12 cellular contexts compared by ENCODE assay signal in the genomic region with DNA sequence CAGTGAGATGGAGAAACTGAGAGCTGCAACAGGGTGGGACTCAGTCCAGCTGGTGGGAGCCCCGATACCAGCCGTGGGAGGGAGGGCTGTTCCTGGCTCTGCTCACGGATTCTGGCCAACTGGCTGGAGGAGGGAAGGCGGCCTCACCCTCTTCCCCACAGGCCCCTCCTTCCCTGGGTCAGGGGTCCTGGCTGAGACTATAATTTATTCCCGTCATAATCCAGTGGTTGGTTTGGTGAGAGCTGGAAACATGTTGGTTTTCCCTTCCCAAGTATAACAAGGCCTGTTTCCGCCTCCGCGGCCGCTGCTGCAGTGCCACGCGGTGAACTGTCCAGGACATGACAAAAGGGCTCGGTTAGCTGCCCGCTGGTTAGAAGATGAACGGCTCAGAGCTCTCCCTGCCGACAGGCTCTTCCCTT. TPM values are rescaled to one million over a fixed set of nuclear protein-coding genes. Genes with fewer than 3 reads are reported as not detected.
DNase-seq lines count a peak whose midpoint lies in the region; ATAC-seq and TF ChIP-seq lines count a peak whose summit lies in the region.
"Had no signal": no experiment of that assay in that cellular context is flagged by ENCODE, and none has a peak within 500 bp of the region (broad histone marks: within the 10 kb centered on the region; RNA-seq: fewer than 3 reads in every experiment).

No MANE protein-coding gene starts in this region.

- peak; percentile 49 for DNase-seq in Right ventricle myocardium inferior (ENCODE audit: missing footprints)
- no peak for DNase-seq in cardiac septum (ENCODE audit: low spot score)
- DNase-seq in head of caudate nucleus = peak in 39 of 42 donors; percentile 49 to 89 (median 72)
- peak; percentile 82 for DNase-seq in pons (ENCODE audit: low spot score)
- DNase-seq in vagina (ENCODE audit: extremely low spot score in 2 of 2) = no peak
- no peak for DNase-seq in glomerular visceral epithelial cell (ENCODE audit: extremely low spot score)
- no peak for DNase-seq in effector CD4-positive, alpha-beta T cell
- no peak for DNase-seq in activated CD8-positive, alpha-beta T cell treated with anti-CD3 and anti-CD28 coated beads, Interleukin-2, amount 10 ng/mL, durations not matched to agents 7 days and 5 days
- DNase-seq: NCI-H1694, T-cell had no signal

- no peak for TF ChIP-seq POLR2A in vagina (IDR thresholded peaks at IDR 0.05)

- intact Hi-C loops in Right ventricle myocardium inferior (cut with DNase I) = no loop called here
- intact Hi-C loops in cardiac septum (cut with DNase I) = loop anchor here (5.0 kb wide), 1 partner anchor 107 kb away; no protein-coding TSS in a partner anchor
- intact Hi-C loops in head of caudate nucleus (cut with DNase I) = loop anchor here (5.0 kb wide), 1 partner anchor 112 kb away; a partner anchor contains a TSS
- intact Hi-C loops in vagina (cut with DNase I) = no loop called here

- ATAC-seq in Right ventricle myocardium inferior = no peak
- ATAC-seq in activated CD8-positive, alpha-beta T cell treated with anti-CD3 and anti-CD28 coated beads, Interleukin-2, amount 10 ng/mL, durations not matched to agents 7 days and 5 days = no peak
- ATAC-seq: A549, T-cell had no signal

- H3K9me3 ChIP-seq in vagina = no peaks in the 10 kb centered on the region
- H3K9me3 ChIP-seq: A549 had no signal

- POLR2A ChIA-PET in activated CD8-positive, alpha-beta T cell treated with anti-CD3 and anti-CD28 coated beads, Interleukin-2, amount 10 ng/mL, durations not matched to agents 7 days and 5 days (lab: Charles Lee) = interaction anchor here (0.5 kb wide), 1 partner anchor 424 kb away, joined by 3 read pairs; no protein-coding TSS in a partner anchor

- H3K27ac ChIP-seq in vagina = peak overlapping the region; percentile 76
- H3K27ac ChIP-seq: A549 had no signal

- H3K27ac Mint-ChIP-seq in activated CD8-positive, alpha-beta T cell treated with anti-CD3 and anti-CD28 coated beads, Interleukin-2, amount 10 ng/mL, durations not matched to agents 7 days and 5 days = no peak overlapping the region
- H3K27ac Mint-ChIP-seq: stimulated activated naive CD8-positive, alpha-beta T cell treated with anti-CD3 and anti-CD28 coated beads, Interleukin-15, Interleukin-2, amounts not matched to agents 100 ng/mL and 50 ng/mL, for 24 hours; T-cell had no signal

- peaks cover 0 to 6% of the 10 kb centered on the region in 2 donors for H3K36me3 ChIP-seq in vagina

- H3K9me3 Mint-ChIP-seq in activated CD8-positive, alpha-beta T cell treated with anti-CD3 and anti-CD28 coated beads, Interleukin-2, amount 10 ng/mL, durations not matched to agents 7 days and 5 days (ENCODE audit: insufficient read depth) = no peaks in the 10 kb centered on the region
- H3K9me3 Mint-ChIP-seq: stimulated activated naive CD8-positive, alpha-beta T cell treated with anti-CD3 and anti-CD28 coated beads, Interleukin-15, Interleukin-2, amounts not matched to agents 100 ng/mL and 50 ng/mL, for 24 hours; T-cell had no signal

- peaks cover 15% of the 10 kb centered on the region for H3K4me1 Mint-ChIP-seq in activated CD8-positive, alpha-beta T cell treated with anti-CD3 and anti-CD28 coated beads, Interleukin-2, amount 10 ng/mL, durations not matched to agents 7 days and 5 days (ENCODE audit: low read depth)

- no peaks in the 10 kb centered on the region for H3K27me3 ChIP-seq in vagina

- no peaks in the 10 kb centered on the region for H3K36me3 Mint-ChIP-seq in activated CD8-positive, alpha-beta T cell treated with anti-CD3 and anti-CD28 coated beads, Interleukin-2, amount 10 ng/mL, durations not matched to agents 7 days and 5 days (ENCODE audit: low read depth)
- H3K36me3 Mint-ChIP-seq: T-cell had no signal

- no peak overlapping the region for H3K4me3 Mint-ChIP-seq in activated CD8-positive, alpha-beta T cell treated with anti-CD3 and anti-CD28 coated beads, Interleukin-2, amount 10 ng/mL, durations not matched to agents 7 days and 5 days
- H3K4me3 Mint-ChIP-seq: stimulated activated naive CD8-positive, alpha-beta T cell treated with anti-CD3 and anti-CD28 coated beads, Interleukin-15, Interleukin-2, amounts not matched to agents 100 ng/mL and 50 ng/mL, for 24 hours; T-cell had no signal

- H3K4me1 ChIP-seq in vagina = peaks cover 84% of the 10 kb centered on the region

- no peak overlapping the region for H3K4me3 ChIP-seq in vagina
- H3K4me3 ChIP-seq: A549 had no signal

- H3K27me3 Mint-ChIP-seq in activated CD8-positive, alpha-beta T cell treated with anti-CD3 and anti-CD28 coated beads, Interleukin-2, amount 10 ng/mL, durations not matched to agents 7 days and 5 days (ENCODE audit: low read depth) = no peaks in the 10 kb centered on the region
- H3K27me3 Mint-ChIP-seq: stimulated activated naive CD8-positive, alpha-beta T cell treated with anti-CD3 and anti-CD28 coated beads, Interleukin-15, Interleukin-2, amounts not matched to agents 100 ng/mL and 50 ng/mL, for 24 hours had no signal

- TF ChIP-seq CTCF in vagina (IDR thresholded peaks at IDR 0.05) = no peak

- CTCF ChIA-PET in activated CD8-positive, alpha-beta T cell treated with anti-CD3 and anti-CD28 coated beads, Interleukin-2, amount 10 ng/mL, durations not matched to agents 7 days and 5 days (lab: Charles Lee) = no interaction called here

RNA-seq across cellular contexts. Expression of a gene that starts 10.0 kb away (rescaled TPM):
- total RNA-seq in Right ventricle myocardium inferior = 7.7 TPM
- total RNA-seq in cardiac septum = 9.1 TPM
- 139 TPM for total RNA-seq in vagina
- under 1 TPM; 0.61 to 0.65 TPM for total RNA-seq in activated CD8-positive, alpha-beta T cell treated with anti-CD3 and anti-CD28 coated beads, Interleukin-2, amount 10 ng/mL, durations not matched to agents 7 days and 5 days

Comparison
In these comparisons a context has a peak if more than half of its experiments do, and no peak if none do; other contexts are left out.
1. DNase-seq: peak in Right ventricle myocardium inferior (single experiment), head of caudate nucleus (39 of 42) and pons (single experiment); none in cardiac septum (single experiment), vagina (0 of 2), glomerular visceral epithelial cell (single experiment), effector CD4-positive, alpha-beta T cell (single experiment) and activated CD8-positive, alpha-beta T cell treated with anti-CD3 and anti-CD28 coated beads, Interleukin-2, amount 10 ng/mL, durations not matched to agents 7 days and 5 days (single experiment).
2. intact Hi-C loops: an anchor here in cardiac septum (5.0 kb wide) and head of caudate nucleus (5.0 kb wide); none called in Right ventricle myocardium inferior and vagina.
3. RNA of a gene that starts 10.0 kb away (total RNA-seq): 139 TPM in vagina (single experiment); 9.1 TPM in cardiac septum (single experiment), 7.7 TPM in Right ventricle myocardium inferior (single experiment) and 0.61 to 0.65 TPM in activated CD8-positive, alpha-beta T cell treated with anti-CD3 and anti-CD28 coated beads, Interleukin-2, amount 10 ng/mL, durations not matched to agents 7 days and 5 days; every median in the first group is over 10 times any median in the second.